ENCODE assay signal across 8 cellular contexts in the genomic region with DNA sequence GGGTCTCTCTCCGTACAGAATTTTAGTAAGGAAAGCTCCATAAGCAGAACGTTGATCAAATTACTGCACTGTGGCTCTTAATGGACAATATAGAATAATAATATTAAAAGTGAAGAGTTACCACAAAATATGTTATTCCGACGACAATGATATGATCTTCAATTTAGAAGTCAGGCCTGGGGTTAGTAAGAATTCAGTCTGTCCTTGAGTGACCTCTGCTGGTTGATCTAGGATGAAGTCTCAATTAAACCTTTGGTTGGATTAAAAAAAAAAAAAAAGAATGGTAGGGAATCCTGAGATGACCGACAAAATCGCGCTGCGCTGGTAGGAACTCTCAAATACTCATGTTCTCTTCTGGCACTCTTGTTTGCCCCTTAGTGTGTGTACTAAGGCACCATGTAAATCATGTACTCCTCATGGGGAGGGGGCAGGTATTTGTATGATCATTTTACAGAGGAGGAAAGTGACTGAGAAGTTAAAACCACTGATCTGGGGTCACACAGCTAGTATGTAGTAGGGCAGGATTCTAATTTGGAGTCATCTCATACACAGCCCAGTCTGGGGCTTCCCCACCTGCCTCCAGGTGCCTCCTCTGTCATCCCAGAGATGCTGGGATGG.
A peak's percentile ranks its signal among the peaks of the same experiment; 100 is the strongest.
DNase-seq lines count a peak whose midpoint lies in the region; ATAC-seq and TF ChIP-seq lines count a peak whose summit lies in the region.

No MANE protein-coding gene starts in this region.

- no peaks in the 10 kb centered on the region for H3K79me2 ChIP-seq in mesendoderm (ENCODE audit: control insufficient read depth, insufficient read depth, low read length)

- H3K27ac ChIP-seq in coronary artery (no peak overlapping the region), mesendoderm (ENCODE audit: low read depth, low read length) (no peak overlapping the region)

- H3K23ac ChIP-seq in mesendoderm (ENCODE audit: low read length) = no peak overlapping the region

- no peak overlapping the region for H3K4me2 ChIP-seq in mesendoderm (ENCODE audit: low read length)

- H3K4me3 ChIP-seq in HAP-1 (no peak overlapping the region), coronary artery (no peak overlapping the region), mesendoderm (ENCODE audit: low read length) (no peak overlapping the region)

- peak overlapping the region; percentile 50 for H3K56ac ChIP-seq in mesendoderm (ENCODE audit: low read length)

- no peak overlapping the region for H3K4ac ChIP-seq in mesendoderm (ENCODE audit: low read depth, low read length)

- no peaks in the 10 kb centered on the region for H3K79me1 ChIP-seq in mesendoderm (ENCODE audit: low read length)

- peak; percentile 50 for DNase-seq in COLO668 (lab: John Stamatoyannopoulos, UW; ENCODE audit: unreplicated experiment)
- DNase-seq in HAP-1 (ENCODE audit: low spot score in 2 of 2) = peak; percentile 37 to 50
- DNase-seq in NCI-H526 treated with DMSO at 0.1 percent for 48 hours (lab: John Stamatoyannopoulos, UW) = peak; percentile 54
- no peak for DNase-seq in coronary artery (ENCODE audit: low spot score)
- DNase-seq in mesendoderm = peak; percentile 51

- no peak overlapping the region for H4K5ac ChIP-seq in mesendoderm (ENCODE audit: low read length)

- TF ChIP-seq CTCF in coronary artery (IDR thresholded peaks at IDR 0.05) = peak; percentile 19

- H4K8ac ChIP-seq in mesendoderm (ENCODE audit: low read depth, low read length) = no peak overlapping the region

- no peak overlapping the region for H2BK15ac ChIP-seq in mesendoderm (replicated peaks; ENCODE audit: low read depth)

- no peaks in the 10 kb centered on the region for H3K4me1 ChIP-seq in HAP-1
- H3K4me1 ChIP-seq in mesendoderm (ENCODE audit: control insufficient read depth, low read depth, low read length) = no peaks in the 10 kb centered on the region

- peaks cover 4% of the 10 kb centered on the region for H3K27me3 ChIP-seq in HAP-1 (ENCODE audit: low read depth)
- no peaks in the 10 kb centered on the region for H3K27me3 ChIP-seq in mesendoderm (ENCODE audit: insufficient read depth, low read length, poor library complexity)

- WGBS in mesendoderm (ENCODE audit: extremely low coverage, insufficient coverage, low lambda C conversion rate) = no CpG with 5 or more reads among the region's 8 CpGs

- no peaks in the 10 kb centered on the region for H3K9me3 ChIP-seq in HAP-1

- no peak overlapping the region for H3K9ac ChIP-seq in mesendoderm (ENCODE audit: low read length)

- ATAC-seq in GM21367 (IDR thresholded peaks at IDR 0.05; ENCODE audit: unreplicated experiment) (no peak), GM21360 (IDR thresholded peaks at IDR 0.05; ENCODE audit: unreplicated experiment) (no peak), GM21737 (IDR thresholded peaks at IDR 0.05; ENCODE audit: unreplicated experiment) (no peak)

- H3K18ac ChIP-seq in mesendoderm (ENCODE audit: low read length) = no peak overlapping the region

- in situ Hi-C loops in HAP-1 (cut with MboI; ENCODE audit: low sequenced_read_pairs) = loop anchor here (5.0 kb wide), 2 partner anchors 127 to 463 kb away; no protein-coding TSS in a partner anchor

- no peak overlapping the region for H2BK5ac ChIP-seq in mesendoderm (ENCODE audit: low read length)

- no peak overlapping the region for H2AK5ac ChIP-seq in mesendoderm (ENCODE audit: low read length)

- H3K36me3 ChIP-seq in HAP-1 (replicated peaks) (no peaks in the 10 kb centered on the region), mesendoderm (ENCODE audit: control insufficient read depth, insufficient read depth, low read length) (no peaks in the 10 kb centered on the region)

- no peak overlapping the region for H2BK120ac ChIP-seq in mesendoderm (ENCODE audit: low read depth, low read length)
